Comparison of ENCODE assay signal across 14 cellular contexts in the genomic region with DNA sequence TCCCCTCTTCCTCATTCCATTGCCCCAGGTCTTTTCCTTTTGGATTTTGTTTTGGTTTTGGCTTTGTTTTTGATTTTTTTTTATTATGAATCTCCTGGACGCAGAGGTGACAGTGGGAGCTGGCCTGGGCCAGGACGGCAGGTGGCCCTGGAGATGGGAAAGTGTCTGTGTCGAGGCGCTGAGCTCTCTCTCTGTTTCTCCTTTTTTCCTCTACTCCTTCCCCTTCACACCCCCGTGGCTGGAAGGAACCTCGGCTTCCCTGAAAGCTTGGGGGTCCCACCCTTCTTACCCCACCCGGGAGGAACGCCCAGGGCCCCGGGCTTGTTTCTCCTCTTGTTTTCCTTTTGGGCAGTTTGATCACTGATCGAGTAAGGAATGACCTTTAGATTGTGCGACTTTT. TPM values are rescaled to one million over a fixed set of nuclear protein-coding genes. Genes with fewer than 3 reads are reported as not detected.
A peak's percentile ranks its signal among the peaks of the same experiment; 100 is the strongest.
DNase-seq lines count a peak whose midpoint lies in the region; ATAC-seq, FAIRE-seq and TF ChIP-seq lines count a peak whose summit lies in the region.
"Had no signal": no experiment of that assay in that cellular context is flagged by ENCODE, and none has a peak within 500 bp of the region (broad histone marks: within the 10 kb centered on the region; RNA-seq: fewer than 3 reads in every experiment).

No MANE protein-coding gene starts in this region.

- H3K4me3 ChIP-seq in A549: no peak overlapping the region
- no peak overlapping the region for H3K4me3 ChIP-seq in H7 (ENCODE audit: insufficient read depth, low read depth, low read length)
- H3K4me3 ChIP-seq in CD8-positive, alpha-beta T cell (ENCODE audit: low read depth, low read length): no peak overlapping the region
- H3K4me3 ChIP-seq: coronary artery, gastroesophageal sphincter had no signal

- TF ChIP-seq CTCF in A549 (IDR thresholded peaks at IDR 0.05): no peak
- no peak for TF ChIP-seq CTCF in neural crest cell (conservative IDR thresholded peaks at IDR 0.05)
- TF ChIP-seq CTCF in CD8-positive, alpha-beta T cell (IDR thresholded peaks at IDR 0.05): no peak
- TF ChIP-seq CTCF in GM10248 (IDR thresholded peaks at IDR 0.05; ENCODE audit: control extremely low read depth, extremely low read depth, low read depth, missing control alignments): no peak

- WGBS in A549 (ENCODE audit: missing lambda C conversion rate): 87% methylated on average over 11 of the region's 11 CpGs

- peaks cover 73% of the 10 kb centered on the region for H3K36me3 Mint-ChIP-seq in effector memory CD8-positive, alpha-beta T cell (ENCODE audit: insufficient read depth)
- peaks cover 10% of the 10 kb centered on the region for H3K36me3 Mint-ChIP-seq in neural crest cell (ENCODE audit: low read depth)
- peaks cover 54% of the 10 kb centered on the region for H3K36me3 Mint-ChIP-seq in CD8-positive, alpha-beta T cell

- no peaks in the 10 kb centered on the region for H3K9me3 Mint-ChIP-seq in effector memory CD8-positive, alpha-beta T cell
- no peaks in the 10 kb centered on the region for H3K9me3 Mint-ChIP-seq in neural crest cell
- H3K9me3 Mint-ChIP-seq in CD8-positive, alpha-beta T cell: no peaks in the 10 kb centered on the region
- H3K9me3 Mint-ChIP-seq: stimulated activated memory B cell treated with anti-CD40 and anti-IgM and Interleukin-4, amounts not matched to agents 10 μg/mL and 1 μg/mL and 100 μg/mL, for 72 hours had no signal

- no peak for FAIRE-seq in A549 (lab: Jason Lieb, UNC)

- POLR2A ChIA-PET in A549 (lab: Yijun Ruan, JAX) (no interaction called here), GM10248 (lab: Yijun Ruan, JAX) (no interaction called here)
- POLR2A ChIA-PET in CD8-positive, alpha-beta T cell (lab: Charles Lee): interaction anchor here (1.1 to 6.8 kb wide), 5 partner anchors 10 to 56 kb away, joined by 3 to 60 read pairs (median 4); a partner anchor contains a TSS

- TF ChIP-seq RAD21 in A549 (conservative IDR thresholded peaks at IDR 0.05 in 1 of 2, IDR thresholded peaks at IDR 0.05 in 1 of 2): no peak

- H3K4me2 ChIP-seq in A549: peak overlapping the region; percentile 33; the same call in 1 of the 3 replicates

- H3K4me1 ChIP-seq in A549: peaks cover 17% of the 10 kb centered on the region
- peaks cover 66% of the 10 kb centered on the region for H3K4me1 ChIP-seq in CD8-positive, alpha-beta T cell (ENCODE audit: insufficient read depth, low read length)

- peak overlapping the region; percentile 53 to 88 for H3K27ac Mint-ChIP-seq in effector memory CD8-positive, alpha-beta T cell
- peak overlapping the region; percentile 43 for H3K27ac Mint-ChIP-seq in neural crest cell (ENCODE audit: unreplicated experiment)
- no peak overlapping the region for H3K27ac Mint-ChIP-seq in CD8-positive, alpha-beta T cell

- H3K4me1 Mint-ChIP-seq in effector memory CD8-positive, alpha-beta T cell (ENCODE audit: low read depth in 2 of 2): peaks cover 49 to 50% of the 10 kb centered on the region in 2 donors
- peaks cover 31% of the 10 kb centered on the region for H3K4me1 Mint-ChIP-seq in neural crest cell
- peaks cover 67% of the 10 kb centered on the region for H3K4me1 Mint-ChIP-seq in CD8-positive, alpha-beta T cell (ENCODE audit: low read depth)

- no peak for TF ChIP-seq EP300 in A549 (IDR thresholded peaks at IDR 0.05)

- ATAC-seq in A549 (no peak), esophagus mucosa (no peak)
- ATAC-seq in effector memory CD8-positive, alpha-beta T cell (replicated peaks): no peak
- no peak for ATAC-seq in CD8-positive, alpha-beta T cell
- ATAC-seq: gastroesophageal sphincter; stimulated activated memory B cell treated with anti-CD40 and anti-IgM and Interleukin-4, amounts not matched to agents 10 μg/mL and 1 μg/mL and 100 μg/mL, for 72 hours had no signal

- no peaks in the 10 kb centered on the region for H3K27me3 Mint-ChIP-seq in effector memory CD8-positive, alpha-beta T cell
- H3K27me3 Mint-ChIP-seq in neural crest cell (ENCODE audit: low read depth): no peaks in the 10 kb centered on the region
- H3K27me3 Mint-ChIP-seq in CD8-positive, alpha-beta T cell (ENCODE audit: low read depth): no peaks in the 10 kb centered on the region
- H3K27me3 Mint-ChIP-seq: stimulated activated memory B cell treated with anti-CD40 and anti-IgM and Interleukin-4, amounts not matched to agents 10 μg/mL and 1 μg/mL and 100 μg/mL, for 72 hours had no signal

- intact Hi-C loops in CD8-positive, alpha-beta T cell (cut with DNase I, micrococcal nuclease): no loop called here

- H3K27ac ChIP-seq in A549: peak overlapping the region in 1 of 2 experiments; percentile 44; a peak in 1 of 6 replicates
- H3K27ac ChIP-seq in CD8-positive, alpha-beta T cell (ENCODE audit: low read depth, low read length): no peak overlapping the region

- no peaks in the 10 kb centered on the region for H3K9me3 ChIP-seq in A549
- H3K9me3 ChIP-seq in CD8-positive, alpha-beta T cell (ENCODE audit: low read length): no peaks in the 10 kb centered on the region
- H3K9me3 ChIP-seq: gastroesophageal sphincter had no signal

- H3K4me3 Mint-ChIP-seq in effector memory CD8-positive, alpha-beta T cell: no peak overlapping the region
- no peak overlapping the region for H3K4me3 Mint-ChIP-seq in neural crest cell
- no peak overlapping the region for H3K4me3 Mint-ChIP-seq in CD8-positive, alpha-beta T cell
- H3K4me3 Mint-ChIP-seq: stimulated activated memory B cell treated with anti-CD40 and anti-IgM and Interleukin-4, amounts not matched to agents 10 μg/mL and 1 μg/mL and 100 μg/mL, for 72 hours had no signal

- peaks cover 9% of the 10 kb centered on the region for H3K36me3 ChIP-seq in H7 (replicated peaks; ENCODE audit: control insufficient read depth, insufficient read depth, low read length)
- peaks cover 30% of the 10 kb centered on the region for H3K36me3 ChIP-seq in CD8-positive, alpha-beta T cell (ENCODE audit: insufficient read depth, low read length)

- H3K27me3 ChIP-seq in H7 (ENCODE audit: control insufficient read depth, insufficient read depth, low read length): no peaks in the 10 kb centered on the region
- H3K27me3 ChIP-seq in CD8-positive, alpha-beta T cell (ENCODE audit: insufficient read depth, low read length): no peaks in the 10 kb centered on the region
- H3K27me3 ChIP-seq: gastroesophageal sphincter had no signal

- DNase-seq in A549 (ENCODE audit: low read depth in 1 of 2, low spot score in 1 of 2): no peak
- peak; percentile 39 for DNase-seq in H7
- no peak for DNase-seq in effector memory CD8-positive, alpha-beta T cell
- DNase-seq in neural crest cell (ENCODE audit: low read depth, low spot score): no peak
- no peak for DNase-seq in NCI-H1436 (lab: John Stamatoyannopoulos, UW)
- DNase-seq in CD8-positive, alpha-beta T cell: no peak
- DNase-seq in GM10248 (ENCODE audit: extremely low spot score): no peak
- DNase-seq: activated effector memory CD4-positive, alpha-beta T cell treated with Interleukin-2 at 50 U/mL for 16 hours; NCI-H2107; stimulated activated CD4-positive, alpha-beta T cell treated with anti-CD3 and anti-CD28 coated beads, Interleukin-2, amount 100 ng/mL, for 24 hours had no signal

- CTCF ChIA-PET in A549 (lab: Yijun Ruan, JAX) (interaction anchor here (2.4 to 6.5 kb wide), 3 partner anchors 12 to 22 kb away, joined by 9 to 38 read pairs (median 18); a partner anchor contains a TSS), GM10248 (lab: Yijun Ruan, JAX) (interaction anchor here (1.2 kb wide), 1 partner anchor 17 kb away, joined by 3 read pairs; no protein-coding TSS in a partner anchor)
- CTCF ChIA-PET in CD8-positive, alpha-beta T cell (lab: Charles Lee): interaction anchor here (3.3 to 10.4 kb wide), 2 partner anchors 11 to 12 kb away, joined by 12 to 82 read pairs; no protein-coding TSS in a partner anchor

- no peak for TF ChIP-seq POLR2A in A549 (IDR thresholded peaks at IDR 0.05; ENCODE audit: low read length)

TF ChIP-seq in A549, 52 proteins besides CTCF, POLR2A, EP300 and RAD21:
- TF ChIP-seq EHMT2 (IDR thresholded peaks at IDR 0.05; ENCODE audit: low read depth) (no peak), BHLHE40 (IDR thresholded peaks at IDR 0.05; ENCODE audit: low read depth, low read length) (no peak)

RNA-seq across cellular contexts. Expression of a gene that starts 13.2 kb away (rescaled TPM):
- 26.6 and 32.5 TPM in 2 replicates for polyA plus RNA-seq in A549 (2011; rRNA removed)
- polyA plus RNA-seq in A549 (2012; cell fraction: cytosol; rRNA removed): 40.1 and 46.5 TPM in 2 replicates
- 35.8 and 42.5 TPM in 2 replicates for polyA plus RNA-seq in A549 (2012; cell fraction: nucleus; rRNA removed)
- polyA plus RNA-seq in A549 (2017; fragmentation: RNase III; extraction: RNeasy Plus Mini Kit Qiagen cat#74134 plus additional on column Dnase treatment): 21.1 to 22.8 TPM (median 21.2 TPM) in 3 replicates
- polyA minus RNA-seq in A549 (2011; rRNA and poly(A)+ RNA removed): 15.5 and 25.4 TPM in 2 replicates
- total RNA-seq in H7 (2014; rRNA removed; shearing (Covaris generic)): 43.5 and 46.4 TPM in 2 replicates
- 76.9 and 82.8 TPM in 2 replicates for total RNA-seq in neural crest cell
- 29.1 TPM for total RNA-seq in esophagus mucosa
- 10 to 100 TPM; 47.9 to 53.1 TPM for total RNA-seq in CD8-positive, alpha-beta T cell

RNA-seq across cellular contexts. Expression of a gene that starts 56.7 kb away (rescaled TPM):
- polyA plus RNA-seq in A549 (2011; rRNA removed): 18.2 and 20.2 TPM in 2 replicates
- 9.1 and 9.9 TPM in 2 replicates for polyA plus RNA-seq in A549 (2012; cell fraction: cytosol; rRNA removed)
- polyA plus RNA-seq in A549 (2012; cell fraction: nucleus; rRNA removed): 2.0 and 3.5 TPM in 2 replicates
- 20.7 to 22.7 TPM (median 21.3 TPM) in 3 replicates for polyA plus RNA-seq in A549 (2017; fragmentation: RNase III; extraction: RNeasy Plus Mini Kit Qiagen cat#74134 plus additional on column Dnase treatment)
- 5.0 and 5.8 TPM in 2 replicates for polyA minus RNA-seq in A549 (2011; rRNA and poly(A)+ RNA removed)
- 7.5 and 8.1 TPM in 2 replicates for total RNA-seq in H7 (2014; rRNA removed; shearing (Covaris generic))
- total RNA-seq in neural crest cell: 32.5 and 34.6 TPM in 2 replicates
- total RNA-seq in esophagus mucosa: 3.3 TPM
- under 1 TPM; 0.49 to 0.75 TPM for total RNA-seq in CD8-positive, alpha-beta T cell

RNA-seq across cellular contexts. Expression of a gene that starts 57.0 kb away (rescaled TPM):
- polyA plus RNA-seq in A549 (2011; rRNA removed): 4.7 and 5.6 TPM in 2 replicates
- polyA plus RNA-seq in A549 (2012; cell fraction: cytosol; rRNA removed): 5.9 TPM in 2 replicates
- 13.7 and 15.5 TPM in 2 replicates for polyA plus RNA-seq in A549 (2012; cell fraction: nucleus; rRNA removed)
- 7.4 to 8.5 TPM (median 7.9 TPM) in 3 replicates for polyA plus RNA-seq in A549 (2017; fragmentation: RNase III; extraction: RNeasy Plus Mini Kit Qiagen cat#74134 plus additional on column Dnase treatment)
- 15.0 and 15.8 TPM in 2 replicates for polyA minus RNA-seq in A549 (2011; rRNA and poly(A)+ RNA removed)
- 10.9 and 11.6 TPM in 2 replicates for total RNA-seq in H7 (2014; rRNA removed; shearing (Covaris generic))
- total RNA-seq in neural crest cell: 36.6 and 38.2 TPM in 2 replicates
- total RNA-seq in esophagus mucosa: 10.6 TPM
- 1 to 10 TPM; 5.3 to 5.7 TPM for total RNA-seq in CD8-positive, alpha-beta T cell
